8 cellular contexts compared by ENCODE assay signal in genomic region chr3:43691120-43692002, GRCh38. TPM values are rescaled to one million over a fixed set of nuclear protein-coding genes. Genes with fewer than 3 reads are reported as not detected.
DNase-seq lines count a peak whose midpoint lies in the region; ATAC-seq and TF ChIP-seq lines count a peak whose summit lies in the region.

No MANE protein-coding gene starts in this region.

- in situ Hi-C loops in T47D (cut with HindIII; ENCODE audit: low pct_unique_long_range_greater_than_20kb, low sequenced_read_pairs), result no loop called here

- intact Hi-C loops in spleen (cut with DNase I; ENCODE audit: low total_unique reads), result loop anchor here (5.0 kb wide), 1 partner anchor 69 kb away; the partner anchor contains the start of gene ANO10

- H3K4me1 ChIP-seq in spleen, result peaks cover 8 to 60% (median 24%) of the 10 kb centered on the region in 6 donors

- peaks cover 31 to 46% of the 10 kb centered on the region in 2 donors for H3K4me1 Mint-ChIP-seq in immature natural killer cell

- H3K4me3 ChIP-seq in Jurkat, Clone E6-1 (ENCODE audit: low read length), result peak overlapping the region; percentile 70
- H3K4me3 ChIP-seq in spleen, result peak overlapping the region; percentile 62 to 92 (median 72)

- peak overlapping the region; percentile 61 to 99 (median 96) for H3K27ac ChIP-seq in spleen

- peak; percentile 33 for ATAC-seq in GM21576 (IDR thresholded peaks at IDR 0.05; ENCODE audit: unreplicated experiment)

- H3K9me3 ChIP-seq in spleen, result no peaks in the 10 kb centered on the region

- TF ChIP-seq POLR2A in spleen (IDR thresholded peaks at IDR 0.05), result no peak

- 0 to 2% (median 1%) methylated on average over 24 to 72 of the region's 72 CpGs for WGBS in spleen, 5 donors

- H3K9me3 Mint-ChIP-seq in immature natural killer cell, result no peaks in the 10 kb centered on the region

- peak; percentile 35 for DNase-seq in DMS79 (lab: John Stamatoyannopoulos, UW)
- DNase-seq in Jurkat, Clone E6-1 (ENCODE audit: low read depth, low spot score), result no peak
- peak; percentile 11 for DNase-seq in T-helper 22 cell (ENCODE audit: low read depth)
- peak; percentile 75 to 88 for DNase-seq in T47D (ENCODE audit: low read depth in 1 of 2, low spot score in 1 of 2)
- DNase-seq in immature natural killer cell, result no peak
- peak; percentile 93 for DNase-seq in spleen
- no peak for DNase-seq in GM10266 (ENCODE audit: extremely low spot score)

- H3K27me3 Mint-ChIP-seq in immature natural killer cell (ENCODE audit: low read depth in 3 of 3), result peaks cover 6 to 14% (median 12%) of the 10 kb centered on the region in 3 donors

- H3K4me3 Mint-ChIP-seq in immature natural killer cell, result peak overlapping the region; percentile 91 to 97 (median 96)

- H3K36me3 Mint-ChIP-seq in immature natural killer cell, result no peaks in the 10 kb centered on the region

- H3K27ac Mint-ChIP-seq in immature natural killer cell, result peak overlapping the region; percentile 50 to 97 (median 87)

- TF ChIP-seq CTCF in spleen (IDR thresholded peaks at IDR 0.05 in 8 of 11, conservative IDR thresholded peaks at IDR 0.05 in 3 of 11), result peak in 1 of 11 experiments; percentile 6
- TF ChIP-seq CTCF in GM10266 (IDR thresholded peaks at IDR 0.05; ENCODE audit: control insufficient read depth, insufficient read depth, low read depth, missing control alignments), result no peak

- H3K27me3 ChIP-seq in spleen (replicated peaks in 1 of 7), result no peaks in the 10 kb centered on the region

- no peaks in the 10 kb centered on the region for H3K36me3 ChIP-seq in spleen

RNA-seq across cellular contexts. Expression of gene ABHD5, which starts 0.6 kb away (rescaled TPM):
- polyA plus RNA-seq in Jurkat, Clone E6-1 (2012; ENCODE audit: insufficient read depth, insufficient read length), result 20.8 TPM
- polyA plus RNA-seq in immature natural killer cell (10 to 100 TPM in 2 of 3 donors, 1 to 10 TPM in 1; 5.5 to 18.6 (median 10.0) TPM), spleen (1 to 10 TPM; 2.6 to 6.0 (median 4.2) TPM)
- total RNA-seq in spleen, result 10 to 100 TPM; 14.4 to 44.8 (median 26.2) TPM

Comparison
In these comparisons a context has a peak if more than half of its experiments do, and no peak if none do; other contexts are left out.
1. DNase-seq: peak in DMS79 (single experiment), T-helper 22 cell (single experiment), T47D (2 of 2) and spleen (single experiment); none in Jurkat, Clone E6-1 (single experiment), immature natural killer cell (0 of 3) and GM10266 (single experiment).